ENCODE assay signal across 23 cellular contexts in genomic region chr11:103546236-103546635, GRCh38.
DNase-seq lines count a peak whose midpoint lies in the region; ATAC-seq and TF ChIP-seq lines count a peak whose summit lies in the region.
"Had no signal": no experiment of that assay in that cellular context is flagged by ENCODE, and none has a peak within 500 bp of the region (broad histone marks: within the 10 kb centered on the region; RNA-seq: fewer than 3 reads in every experiment).

No MANE protein-coding gene starts in this region.

- no peaks in the 10 kb centered on the region for H3K9me2 ChIP-seq in hepatocyte (replicated peaks; ENCODE audit: insufficient read depth)

- no peaks in the 10 kb centered on the region for H4K20me1 ChIP-seq in hepatocyte (ENCODE audit: insufficient read depth, poor library complexity, severe bottlenecking)

- H3K27me3 ChIP-seq in RWPE2 (ENCODE audit: insufficient read depth, poor library complexity, severe bottlenecking): no peaks in the 10 kb centered on the region
- H3K27me3 ChIP-seq in hepatocyte: no peaks in the 10 kb centered on the region
- H3K27me3 ChIP-seq: MG63 had no signal

- H3K4me2 ChIP-seq in hepatocyte: no peak overlapping the region

- no peaks in the 10 kb centered on the region for H3K36me3 ChIP-seq in RWPE2 (ENCODE audit: low read depth)
- no peaks in the 10 kb centered on the region for H3K36me3 ChIP-seq in hepatocyte (replicated peaks; ENCODE audit: insufficient read depth, low read depth)
- H3K36me3 ChIP-seq: MG63 had no signal

- H3K27ac ChIP-seq in RWPE2 (ENCODE audit: poor library complexity, severe bottlenecking): no peak overlapping the region
- H3K27ac ChIP-seq in hepatocyte: no peak overlapping the region
- H3K27ac ChIP-seq: C4-2B, coronary artery, psoas muscle had no signal

- no peaks in the 10 kb centered on the region for H3K79me2 ChIP-seq in hepatocyte

- no peak for TF ChIP-seq CTCF in RWPE2 (IDR thresholded peaks at IDR 0.05; ENCODE audit: poor library complexity, severe bottlenecking)
- no peak for TF ChIP-seq CTCF in hepatocyte (IDR thresholded peaks at IDR 0.05; ENCODE audit: poor library complexity)

- WGBS in hepatocyte (ENCODE audit: low lambda C conversion rate, missing lambda C conversion rate): 84% methylated on average over 2 of the region's 2 CpGs

- ATAC-seq in RWPE2 (ENCODE audit: low read depth) (peak; percentile 46; the same call in 1 of the 3 replicates), HG02970 (IDR thresholded peaks at IDR 0.05; ENCODE audit: low FRiP score, unreplicated experiment) (no peak)
- ATAC-seq: activated CD8-positive, alpha-beta T cell treated with anti-CD3 and anti-CD28 coated beads for 36 hours; HCT116; psoas muscle; WTC11 had no signal

- no peak overlapping the region for H2AFZ ChIP-seq in hepatocyte

- H3K4me3 ChIP-seq in RWPE2 (ENCODE audit: severe bottlenecking) (no peak overlapping the region), hepatocyte (no peak overlapping the region)
- H3K4me3 ChIP-seq: coronary artery, MG63, psoas muscle had no signal

- H3K9me3 ChIP-seq in RWPE2 (ENCODE audit: severe bottlenecking) (no peaks in the 10 kb centered on the region), hepatocyte (ENCODE audit: low read depth) (no peaks in the 10 kb centered on the region)
- H3K9me3 ChIP-seq: MG63, psoas muscle had no signal

- H3K4me1 ChIP-seq in RWPE2 (ENCODE audit: insufficient read depth, poor library complexity, severe bottlenecking) (no peaks in the 10 kb centered on the region), hepatocyte (ENCODE audit: insufficient read depth) (no peaks in the 10 kb centered on the region)
- H3K4me1 ChIP-seq: psoas muscle had no signal

- DNase-seq in NCI-H2196 treated with DMSO at 0.1 percent for 48 hours (lab: John Stamatoyannopoulos, UW; ENCODE audit: unreplicated experiment) (peak; percentile 21), NCI-H2196 (lab: John Stamatoyannopoulos, UW; ENCODE audit: unreplicated experiment) (no peak), NCI-H1417 (lab: John Stamatoyannopoulos, UW) (peak in 2 of 3 experiments; percentile 59 to 93), RWPE2 (ENCODE audit: low spot score) (no peak), kidney tubule cell (ENCODE audit: low spot score) (peak; percentile 61), hepatocyte (ENCODE audit: low spot score) (no peak)
- no peak for DNase-seq in stimulated activated CD4-positive, alpha-beta T cell treated with anti-CD3 and anti-CD28 coated beads, Interleukin-12 subunit alpha, Interleukin-12 subunit beta, amount 100 ng/mL, for 4 hours
- DNase-seq: 8988T; activated CD8-positive, alpha-beta T cell treated with anti-CD3 and anti-CD28 coated beads for 36 hours; activated naive CD4-positive, alpha-beta T cell treated with anti-CD3 and anti-CD28 coated beads, Interleukin-2, amount 10 ng/mL, durations not matched to agents 7 days and 5 days; activated T-cell treated with anti-CD3 and anti-CD28 coated beads, Interleukin-2, amount 50 U/mL, for 24 hours; kidney glomerular epithelial cell; MG63; NCI-H2029; OCI-M1; psoas muscle; small intestine; stimulated activated CD4-positive, alpha-beta T cell treated with anti-CD3 and anti-CD28 coated beads, Interleukin-4, amount 100 ng/mL, for 24 hours had no signal

Comparison
In these comparisons a context has a peak if more than half of its experiments do, and no peak if none do; other contexts are left out.
1. DNase-seq: peak in NCI-H2196 treated with DMSO at 0.1 percent for 48 hours (single experiment), NCI-H1417 (2 of 3) and kidney tubule cell (single experiment); none in NCI-H2196 (single experiment), RWPE2 (single experiment), stimulated activated CD4-positive, alpha-beta T cell treated with anti-CD3 and anti-CD28 coated beads, Interleukin-12 subunit alpha, Interleukin-12 subunit beta, amount 100 ng/mL, for 4 hours (single experiment) and hepatocyte (single experiment).